22 cellular contexts compared by ENCODE assay signal in the genomic region with DNA sequence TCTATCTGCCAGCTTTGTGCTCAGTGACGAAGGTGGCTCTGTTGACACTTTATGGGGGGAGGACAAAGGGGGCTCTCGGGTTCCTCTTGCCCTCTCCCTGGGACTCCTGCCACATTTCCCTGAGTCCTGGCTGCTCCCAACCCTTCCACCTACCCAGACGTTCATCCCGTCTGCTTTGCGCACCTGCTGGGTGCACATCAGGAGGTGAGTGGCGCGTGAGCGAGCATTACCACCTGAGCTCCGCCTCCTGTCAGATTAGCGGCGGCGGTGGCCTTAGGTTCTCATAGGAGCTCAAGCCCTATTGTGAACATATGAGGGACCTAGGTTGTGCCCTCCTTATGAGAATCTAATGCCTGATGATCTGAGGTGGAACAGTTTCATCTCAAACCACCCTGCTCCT.
DNase-seq lines count a peak whose midpoint lies in the region; ATAC-seq and TF ChIP-seq lines count a peak whose summit lies in the region.
"Had no signal": no experiment of that assay in that cellular context is flagged by ENCODE, and none has a peak within 500 bp of the region (broad histone marks: within the 10 kb centered on the region; RNA-seq: fewer than 3 reads in every experiment).

No MANE protein-coding gene starts in this region.

- H3K4me1 ChIP-seq in sigmoid colon, result peaks cover 0 to 7% (median 0%) of the 10 kb centered on the region in 4 donors
- H3K4me1 ChIP-seq in tibial nerve, result peaks cover 0 to 4% (median 0%) of the 10 kb centered on the region in 4 donors

- H3K4me1 Mint-ChIP-seq in CD4-positive, alpha-beta T cell (ENCODE audit: low read depth), result peaks cover 23% of the 10 kb centered on the region
- H3K4me1 Mint-ChIP-seq: B cell had no signal

- H3K36me3 ChIP-seq in sigmoid colon (no peaks in the 10 kb centered on the region), tibial nerve (no peaks in the 10 kb centered on the region)
- H3K36me3 ChIP-seq: BLaER1 treated with 17β-estradiol and CSF1 and Interleukin-3, amounts not matched to agents 10 nM and 100 nM had no signal

- TF ChIP-seq POLR2A in sigmoid colon (IDR thresholded peaks at IDR 0.05), result no peak
- TF ChIP-seq POLR2A in tibial nerve (IDR thresholded peaks at IDR 0.05), result no peak

- CTCF ChIA-PET in CD4-positive, alpha-beta T cell (lab: Charles Lee), result no interaction called here

- no peak for ATAC-seq in CD4-positive, alpha-beta T cell (ENCODE audit: poor library complexity)
- ATAC-seq: GM12878 had no signal

- no peak for TF ChIP-seq CTCF in CD4-positive, alpha-beta T cell (IDR thresholded peaks at IDR 0.05)
- TF ChIP-seq CTCF in sigmoid colon (IDR thresholded peaks at IDR 0.05) (no peak), tibial nerve (IDR thresholded peaks at IDR 0.05) (no peak)

- POLR2A ChIA-PET in CD4-positive, alpha-beta T cell (lab: Charles Lee), result no interaction called here

- H3K27ac Mint-ChIP-seq in CD4-positive, alpha-beta T cell, result peak overlapping the region; percentile 76
- H3K27ac Mint-ChIP-seq: B cell; CD4-positive, alpha-beta memory T cell had no signal

- H3K4me3 ChIP-seq in sigmoid colon (no peak overlapping the region), tibial nerve (no peak overlapping the region)
- H3K4me3 ChIP-seq: A549; BLaER1 treated with 17β-estradiol and CSF1 and Interleukin-3, amounts not matched to agents 10 nM and 100 nM; GM12878 had no signal

- intact Hi-C loops in CD4-positive, alpha-beta T cell (cut with DNase I, micrococcal nuclease), result loop anchor here in 1 of 2 experiments (2.0 kb wide), 1 partner anchor 17 kb away; no protein-coding TSS in a partner anchor
- intact Hi-C loops in sigmoid colon (cut with DNase I), result no loop called here

- 86 to 90% methylated on average over 12 of the region's 12 CpGs for WGBS in sigmoid colon, 2 donors
- 90 to 92% methylated on average over 12 of the region's 12 CpGs for WGBS in tibial nerve, 2 donors

- peaks cover 47% of the 10 kb centered on the region for H3K27me3 Mint-ChIP-seq in CD4-positive, alpha-beta T cell

- H3K36me3 Mint-ChIP-seq in CD4-positive, alpha-beta T cell (ENCODE audit: low read depth), result no peaks in the 10 kb centered on the region
- H3K36me3 Mint-ChIP-seq: CD4-positive, alpha-beta memory T cell had no signal

- H3K9me3 Mint-ChIP-seq in CD4-positive, alpha-beta T cell, result peaks cover 3% of the 10 kb centered on the region

- peaks cover 19% of the 10 kb centered on the region for H3K27me3 ChIP-seq in CD4-positive, alpha-beta T cell (ENCODE audit: control insufficient read depth, insufficient read depth, low read length)
- peaks cover 4 to 83% (median 21%) of the 10 kb centered on the region in 3 donors for H3K27me3 ChIP-seq in sigmoid colon
- H3K27me3 ChIP-seq in tibial nerve, result peaks cover 0 to 64% of the 10 kb centered on the region in 2 donors
- H3K27me3 ChIP-seq: BLaER1 treated with 17β-estradiol and CSF1 and Interleukin-3, amounts not matched to agents 10 nM and 100 nM had no signal

- TF ChIP-seq EP300 in sigmoid colon (IDR thresholded peaks at IDR 0.05) (no peak), tibial nerve (IDR thresholded peaks at IDR 0.05) (no peak)

- peak; percentile 36 for DNase-seq in DMS53 (lab: John Stamatoyannopoulos, UW)
- DNase-seq in DMS53 treated with DMSO at 0.1 percent for 48 hours (lab: John Stamatoyannopoulos, UW; ENCODE audit: unreplicated experiment), result no peak
- no peak for DNase-seq in CD4-positive, alpha-beta T cell
- DNase-seq in sigmoid colon, result peak; percentile 39
- no peak for DNase-seq in tibial nerve (ENCODE audit: low spot score in 2 of 2)
- DNase-seq in activated CD4-positive, alpha-beta T cell treated with anti-CD3 and anti-CD28 coated beads, Interleukin-2, amount 50 U/mL, for 1 hour, result no peak
- DNase-seq: AML-193; CD4-positive, alpha-beta memory T cell; CD8-positive, alpha-beta memory T cell; COR-L47; DMS 273 treated with DMSO at 0.1 percent for 48 hours; DMS153; DMS79; DND-41; EL; GDM1 had no signal

- no peaks in the 10 kb centered on the region for H3K9me3 ChIP-seq in CD4-positive, alpha-beta T cell (ENCODE audit: control insufficient read depth, low read length)
- H3K9me3 ChIP-seq in sigmoid colon (no peaks in the 10 kb centered on the region), tibial nerve (peaks cover 0 to 25% (median 0%) of the 10 kb centered on the region in 4 donors)

- no peak overlapping the region for H3K4me3 Mint-ChIP-seq in CD4-positive, alpha-beta T cell
- H3K4me3 Mint-ChIP-seq: B cell had no signal

- no peak overlapping the region for H3K27ac ChIP-seq in CD4-positive, alpha-beta T cell (ENCODE audit: low read depth, low read length)
- H3K27ac ChIP-seq in sigmoid colon, result no peak overlapping the region
- no peak overlapping the region for H3K27ac ChIP-seq in tibial nerve
- H3K27ac ChIP-seq: 22Rv1; A549; BLaER1 treated with 17β-estradiol and CSF1 and Interleukin-3, amounts not matched to agents 10 nM and 100 nM; C4-2B had no signal

Comparison
In these comparisons a context has a peak if more than half of its experiments do, and no peak if none do; other contexts are left out.
1. DNase-seq: peak in DMS53 (single experiment) and sigmoid colon (single experiment); none in DMS53 treated with DMSO at 0.1 percent for 48 hours (single experiment), CD4-positive, alpha-beta T cell (0 of 10), tibial nerve (0 of 2) and activated CD4-positive, alpha-beta T cell treated with anti-CD3 and anti-CD28 coated beads, Interleukin-2, amount 50 U/mL, for 1 hour (single experiment).